ENCODE assay signal across 29 cellular contexts in genomic region chr7:98162758-98163157, GRCh38. TPM values are rescaled to one million over a fixed set of nuclear protein-coding genes. Genes with fewer than 3 reads are reported as not detected.
DNase-seq lines count a peak whose midpoint lies in the region; ATAC-seq, FAIRE-seq and TF ChIP-seq lines count a peak whose summit lies in the region.
"Had no signal": no experiment of that assay in that cellular context is flagged by ENCODE, and none has a peak within 500 bp of the region (broad histone marks: within the 10 kb centered on the region; RNA-seq: fewer than 3 reads in every experiment).

No MANE protein-coding gene starts in this region.

- peaks cover 12% of the 10 kb centered on the region for H3K79me2 ChIP-seq in mammary epithelial cell (ENCODE audit: insufficient read depth, low read length)
- H3K79me2 ChIP-seq in GM12878 (ENCODE audit: control insufficient read depth, insufficient read depth, low read length) = no peaks in the 10 kb centered on the region

- DNase-seq in mammary epithelial cell = peak; percentile 65
- DNase-seq in MCF 10A (ENCODE audit: unreplicated experiment) = no peak
- DNase-seq in NOMO-1 (lab: John Stamatoyannopoulos, UW; ENCODE audit: unreplicated experiment in 2 of 2) = peak; percentile 70 to 90
- peak; percentile 8 for DNase-seq in GM12878 (ENCODE audit: low read depth, low spot score)
- DNase-seq in transverse colon = no peak
- DNase-seq in COR-L47 (lab: John Stamatoyannopoulos, UW) = no peak
- DNase-seq in upper lobe of right lung = no peak
- no peak for DNase-seq in NCI-H82 treated with DMSO at 0.1 percent for 48 hours (lab: John Stamatoyannopoulos, UW; ENCODE audit: unreplicated experiment)
- DNase-seq: 8988T; activated CD8-positive, alpha-beta T cell treated with anti-CD3 and anti-CD28 coated beads, Interleukin-2, amount 10 ng/mL, durations not matched to agents 7 days and 5 days; activated naive CD4-positive, alpha-beta T cell treated with anti-CD3 and anti-CD28 coated beads for 36 hours; activated T-cell treated with anti-CD3 and anti-CD28 coated beads for 4 hours; effector CD4-positive, alpha-beta T cell; erythroblast; GM23248; heart right ventricle; left cardiac atrium; NCI-H1048; NCI-H2029; NCI-H345; NCI-H748 treated with DMSO at 0.1 percent for 48 hours; nucleus accumbens; T-helper 1 cell had no signal

- POLR2A ChIA-PET in MCF 10A (lab: Yijun Ruan, JAX) = interaction anchor here (0.7 to 3.0 kb wide), 3 partner anchors 19 to 29 kb away, joined by 3 to 11 read pairs (median 5); no protein-coding TSS in a partner anchor
- POLR2A ChIA-PET in GM12878 (lab: Charles Lee) = interaction anchor here (1.1 kb wide), 1 partner anchor 40 kb away, joined by 3 read pairs; no protein-coding TSS in a partner anchor

- TF ChIP-seq RAD21 in GM12878 (IDR thresholded peaks at IDR 0.05; ENCODE audit: insufficient read depth, low read depth, low read length) = no peak

- H3K4me1 ChIP-seq in mammary epithelial cell (ENCODE audit: insufficient read depth, low read length) (peaks cover 36% of the 10 kb centered on the region), GM12878 (ENCODE audit: control insufficient read depth, insufficient read depth, low read length) (no peaks in the 10 kb centered on the region), transverse colon (peaks cover 0 to 29% (median 15%) of the 10 kb centered on the region in 4 donors), upper lobe of right lung (peaks cover 5% of the 10 kb centered on the region)
- H3K4me1 ChIP-seq: SJSA1 had no signal

- TF ChIP-seq POLR2A in GM12878 (IDR thresholded peaks at IDR 0.05; ENCODE audit: low read depth, low read length) (no peak), transverse colon (IDR thresholded peaks at IDR 0.05) (no peak)

- H3K4me2 ChIP-seq in mammary epithelial cell (ENCODE audit: insufficient read depth, low read depth, low read length) (peak overlapping the region; percentile 36), GM12878 (ENCODE audit: control insufficient read depth, insufficient read depth) (no peak overlapping the region)
- H3K4me2 ChIP-seq: KMS-11 had no signal

- FAIRE-seq in GM12878 (lab: Jason Lieb, UNC) = peak; percentile 56
- FAIRE-seq: GM19239 had no signal

- H3K36me3 ChIP-seq in mammary epithelial cell (ENCODE audit: insufficient read depth, low read length) = no peaks in the 10 kb centered on the region
- peaks cover 0 to 2% of the 10 kb centered on the region in 2 experiments; a peak in 1 of 4 replicates for H3K36me3 ChIP-seq in GM12878 (ENCODE audit: control insufficient read depth in 2 of 2, insufficient read depth in 2 of 2, low read length in 1 of 2)
- no peaks in the 10 kb centered on the region for H3K36me3 ChIP-seq in transverse colon
- peaks cover 12% of the 10 kb centered on the region for H3K36me3 ChIP-seq in upper lobe of right lung

- H3K9ac ChIP-seq in mammary epithelial cell (ENCODE audit: insufficient read depth, low read length) = no peak overlapping the region
- H3K9ac ChIP-seq in GM12878 (ENCODE audit: control insufficient read depth, insufficient read depth, low read length) = no peak overlapping the region
- H3K9ac ChIP-seq: GM23248, KMS-11 had no signal

- ATAC-seq in GM12878 (peak; percentile 64), upper lobe of right lung (no peak)
- ATAC-seq: activated CD8-positive, alpha-beta T cell treated with anti-CD3 and anti-CD28 coated beads, Interleukin-2, amount 10 ng/mL, durations not matched to agents 7 days and 5 days had no signal

- dilution Hi-C loops in mammary epithelial cell (cut with HindIII; ENCODE audit: low sequenced_read_pairs) = loop anchor here (5.0 kb wide), 2 partner anchors 40 to 140 kb away; no protein-coding TSS in a partner anchor

- H3K27me3 ChIP-seq in mammary epithelial cell (ENCODE audit: insufficient read depth, low read length) (no peaks in the 10 kb centered on the region), GM12878 (replicated peaks in 1 of 2; ENCODE audit: control insufficient read depth in 2 of 2, insufficient read depth in 2 of 2, low read length in 1 of 2) (no peaks in the 10 kb centered on the region), transverse colon (no peaks in the 10 kb centered on the region), upper lobe of right lung (no peaks in the 10 kb centered on the region)
- H3K27me3 ChIP-seq: heart right ventricle, SJSA1 had no signal

- no peak overlapping the region for H3K27ac Mint-ChIP-seq in MCF 10A (ENCODE audit: low read depth, unreplicated experiment)
- H3K27ac Mint-ChIP-seq: activated CD8-positive, alpha-beta T cell treated with anti-CD3 and anti-CD28 coated beads, Interleukin-2, amount 10 ng/mL, durations not matched to agents 7 days and 5 days; activated naive CD4-positive, alpha-beta T cell treated with anti-CD3 and anti-CD28 coated beads for 36 hours had no signal

- no peaks in the 10 kb centered on the region for H3K27me3 Mint-ChIP-seq in MCF 10A (ENCODE audit: insufficient read depth, unreplicated experiment)

- in situ Hi-C loops in mammary epithelial cell (cut with MboI; ENCODE audit: low sequenced_read_pairs in 2 of 2) (loop anchor here (5.0 kb wide), 1 partner anchor 140 kb away; no protein-coding TSS in a partner anchor), GM12878 (cut with MboI) (loop anchor here (5.0 kb wide), 1 partner anchor 140 kb away; no protein-coding TSS in a partner anchor), transverse colon (cut with MboI; ENCODE audit: low pct_ligation_motif_present in 1 of 4, low pct_unique_long_range_greater_than_20kb in 1 of 4, low sequenced_read_pairs in 3 of 4) (loop anchor here in 3 of 4 donors (5.0 to 25.0 kb wide), 3 partner anchors 138 to 150 kb away; no protein-coding TSS in a partner anchor)

- no peaks in the 10 kb centered on the region for H3K9me3 Mint-ChIP-seq in MCF 10A (ENCODE audit: unreplicated experiment)
- H3K9me3 Mint-ChIP-seq: activated naive CD4-positive, alpha-beta T cell treated with anti-CD3 and anti-CD28 coated beads for 36 hours had no signal

- RAD21 ChIA-PET in GM12878 (lab: Charles Lee; ENCODE audit: unreplicated experiment) = interaction anchor here (0.7 to 8.9 kb wide), 4 partner anchors 29 to 140 kb away, joined by 3 to 297 read pairs (median 6); no protein-coding TSS in a partner anchor

- H3K4me3 ChIP-seq in mammary epithelial cell (replicated peaks in 1 of 3; ENCODE audit: insufficient read depth in 1 of 3, low read depth in 2 of 3, low read length in 3 of 3) (no peak overlapping the region), GM12878 (no peak overlapping the region), transverse colon (no peak overlapping the region), upper lobe of right lung (no peak overlapping the region)
- H3K4me3 ChIP-seq: GM23248, heart right ventricle, SJSA1, skin epidermis had no signal

- no peak overlapping the region for H3K4me3 Mint-ChIP-seq in MCF 10A (ENCODE audit: unreplicated experiment)
- H3K4me3 Mint-ChIP-seq: activated CD8-positive, alpha-beta T cell treated with anti-CD3 and anti-CD28 coated beads, Interleukin-2, amount 10 ng/mL, durations not matched to agents 7 days and 5 days; activated naive CD4-positive, alpha-beta T cell treated with anti-CD3 and anti-CD28 coated beads for 36 hours had no signal

- no peaks in the 10 kb centered on the region for H4K20me1 ChIP-seq in mammary epithelial cell (ENCODE audit: insufficient read depth, low read length)
- no peaks in the 10 kb centered on the region for H4K20me1 ChIP-seq in GM12878 (ENCODE audit: control insufficient read depth, insufficient read depth)

- BruUV-seq in mammary epithelial cell (replicated peaks; lab: Mats Ljungman, UMichigan) (no TSS peak), MCF 10A (replicated peaks; lab: Mats Ljungman, UMichigan) (no TSS peak), GM12878 (replicated peaks; lab: Mats Ljungman, UMichigan) (no TSS peak)

- H3K9me3 ChIP-seq in mammary epithelial cell (replicated peaks; ENCODE audit: insufficient read depth, low read length) = no peaks in the 10 kb centered on the region
- H3K9me3 ChIP-seq in GM12878 (replicated peaks; ENCODE audit: control insufficient read depth, insufficient read depth, low read length) = no peaks in the 10 kb centered on the region
- no peaks in the 10 kb centered on the region for H3K9me3 ChIP-seq in transverse colon
- no peaks in the 10 kb centered on the region for H3K9me3 ChIP-seq in upper lobe of right lung
- H3K9me3 ChIP-seq: heart right ventricle, SJSA1 had no signal

- H3K4me1 Mint-ChIP-seq in MCF 10A (ENCODE audit: insufficient read depth, unreplicated experiment) = peaks cover 9% of the 10 kb centered on the region

- peaks cover 14% of the 10 kb centered on the region for H3K36me3 Mint-ChIP-seq in MCF 10A (ENCODE audit: insufficient read depth, unreplicated experiment)

- CTCF ChIA-PET in mammary epithelial cell (lab: Charles Lee; ENCODE audit: low non-redundant PET) (no interaction called here), MCF 10A (lab: Yijun Ruan, JAX) (interaction anchor here (1.6 to 26.1 kb wide), 3 partner anchors 24 to 144 kb away, joined by 5 to 739 read pairs (median 87); partner anchors contain the start of gene LMTK2), GM12878 (lab: Yijun Ruan, JAX) (interaction anchor here (1.1 to 10.0 kb wide), 7 partner anchors 13 to 149 kb away, joined by 4 to 450 read pairs (median 5); no protein-coding TSS in a partner anchor)

- H3K27ac ChIP-seq in mammary epithelial cell (ENCODE audit: insufficient read depth, low read depth, low read length) = no peak overlapping the region
- H3K27ac ChIP-seq in GM12878 (ENCODE audit: control insufficient read depth, insufficient read depth) = no peak overlapping the region
- peak overlapping the region; percentile 7 to 69 (median 48) for H3K27ac ChIP-seq in transverse colon
- H3K27ac ChIP-seq in upper lobe of right lung = no peak overlapping the region
- H3K27ac ChIP-seq: GM23248, heart right ventricle, KMS-11, SJSA1 had no signal

- 18% methylated on average over 3 of the region's 3 CpGs for WGBS in mammary epithelial cell (ENCODE audit: low coverage, missing lambda C conversion rate)
- WGBS in GM12878 (ENCODE audit: insufficient coverage, insufficient replicate concordance, low lambda C conversion rate, missing lambda C conversion rate) = 42% methylated on average over 3 of the region's 3 CpGs
- 71 to 90% methylated on average over 3 of the region's 3 CpGs for WGBS in transverse colon (ENCODE audit: low coverage in 1 of 2), 2 donors

- no peak for TF ChIP-seq CTCF in mammary epithelial cell (conservative IDR thresholded peaks at IDR 0.05 in 1 of 2, IDR thresholded peaks at IDR 0.05 in 1 of 2; ENCODE audit: extremely low read depth in 1 of 2, insufficient read depth in 1 of 2, low read depth in 1 of 2, low read length in 2 of 2)
- TF ChIP-seq CTCF in MCF 10A (IDR thresholded peaks at IDR 0.05; ENCODE audit: unreplicated experiment) = no peak
- no peak for TF ChIP-seq CTCF in GM12878 (IDR thresholded peaks at IDR 0.05 in 2 of 3, conservative IDR thresholded peaks at IDR 0.05 in 1 of 3; ENCODE audit: control insufficient read depth in 2 of 3, extremely low read depth in 1 of 3, insufficient read depth in 1 of 3, low read depth in 3 of 3, low read length in 3 of 3)
- TF ChIP-seq CTCF in transverse colon (IDR thresholded peaks at IDR 0.05) = no peak
- TF ChIP-seq CTCF in upper lobe of right lung (IDR thresholded peaks at IDR 0.05) = no peak

- TF ChIP-seq EP300 in GM12878 (IDR thresholded peaks at IDR 0.05; ENCODE audit: borderline replicate concordance in 1 of 2, control insufficient read depth in 1 of 2, low read depth in 2 of 2, low read length in 2 of 2) = no peak
- TF ChIP-seq EP300 in transverse colon (IDR thresholded peaks at IDR 0.05; ENCODE audit: low read depth) = no peak

- SMC1A ChIA-PET in GM12878 (lab: Charles Lee; ENCODE audit: uncharacterized antibody, unreplicated experiment) = interaction anchor here (0.6 to 7.3 kb wide), 14 partner anchors 17 to 140 kb away, joined by 3 to 82 read pairs (median 4); partner anchors contain the start of gene LMTK2

- no peak overlapping the region for H2AFZ ChIP-seq in mammary epithelial cell (ENCODE audit: low read depth, low read length)
- no peak overlapping the region for H2AFZ ChIP-seq in GM12878 (ENCODE audit: control insufficient read depth, low read depth, low read length)
- H2AFZ ChIP-seq: GM23248 had no signal

- intact Hi-C loops in mammary epithelial cell (cut with micrococcal nuclease) (no loop called here), MCF 10A (cut with micrococcal nuclease) (loop anchor here (10.0 kb wide), 1 partner anchor 288 kb away; the partner anchor contains the start of gene ASNS), GM12878 (cut with micrococcal nuclease; ENCODE audit: unreplicated experiment) (no loop called here), transverse colon (cut with DNase I; ENCODE audit: low total_unique reads) (no loop called here), upper lobe of right lung (cut with DNase I) (loop anchor here (10.0 kb wide), 1 partner anchor 128 kb away; no protein-coding TSS in a partner anchor)

RNA-seq across cellular contexts. Expression of gene BHLHA15, which starts 48.5 kb away (rescaled TPM):
- total RNA-seq in mammary epithelial cell = under 1 TPM in 1 of 2 donors, not detected in 1; 0.61 TPM
- polyA plus RNA-seq in mammary epithelial cell = 0.15 TPM
- polyA minus RNA-seq in mammary epithelial cell = not detected
- 3.2 and 6.0 TPM in 2 replicates for total RNA-seq in MCF 10A (2022)
- total RNA-seq in GM12878 (2013; cell fraction: nucleolus; rRNA removed) = not detected in 2 replicates
- total RNA-seq in GM12878 (2014; rRNA removed) = 4.2 and 5.3 TPM in 2 replicates
- 0.37 and 0.54 TPM in 2 replicates for total RNA-seq in GM12878 (2014; rRNA removed; fragmentation: Illumina TruSeq; extraction: Trizol)
- 2.4 and 3.0 TPM in 2 replicates for total RNA-seq in GM12878 (2021)
- polyA plus RNA-seq in GM12878 (2011; ENCODE audit: low read depth) = 2.1 TPM
- not detected in 2 replicates for polyA plus RNA-seq in GM12878 (2011; rRNA removed)
- polyA plus RNA-seq in GM12878 (2011; cell fraction: cytosol; rRNA removed) = not detected in 2 replicates
- polyA plus RNA-seq in GM12878 (2011; cell fraction: nucleus; rRNA removed) = not detected in 2 replicates
- polyA plus RNA-seq in GM12878 (2012) = 4.3 and 6.3 TPM in 2 replicates
- not detected in 2 replicates for polyA plus RNA-seq in GM12878 (2014; fragmentation: Illumina TruSeq; extraction: Trizol)
- polyA plus RNA-seq in GM12878 (2014; fragmentation: Nextera tagmentation; extraction: Ambion mirVana) = not detected
- 1.9 and 4.9 TPM in 2 replicates for polyA plus RNA-seq in GM12878 (2014; rRNA removed)
- 1 to 10 TPM; 2.0 to 2.9 TPM for polyA plus RNA-seq in GM12878 (2016; fragmentation: Nextera tagmentation; extraction: Ambion mirVana)
- polyA minus RNA-seq in GM12878 (2011; rRNA and poly(A)+ RNA removed) = not detected in 2 replicates
- not detected in 2 replicates for polyA minus RNA-seq in GM12878 (2011; cell fraction: cytosol; rRNA and poly(A)+ RNA removed)
- not detected in 2 replicates for polyA minus RNA-seq in GM12878 (2011; cell fraction: nucleus; rRNA and poly(A)+ RNA removed)
- total RNA-seq in transverse colon = 1 to 10 TPM in 2 of 4 donors, not detected in 2; 2.0 to 7.3 TPM
- 0.81 TPM for total RNA-seq in upper lobe of right lung
- total RNA-seq: activated CD8-positive, alpha-beta T cell treated with anti-CD3 and anti-CD28 coated beads, Interleukin-2, amount 10 ng/mL, durations not matched to agents 7 days and 5 days; GM23248; heart right ventricle; SJSA1; subcutaneous adipose tissue; urinary bladder had no signal
- polyA plus RNA-seq: GM23248, urinary bladder had no signal

RNA-seq across cellular contexts. Expression of gene LMTK2, which starts 56.1 kb away (rescaled TPM):
- 10 to 100 TPM; 15.3 to 18.9 TPM for total RNA-seq in mammary epithelial cell
- polyA plus RNA-seq in mammary epithelial cell = 7.7 TPM
- 22.0 TPM for polyA minus RNA-seq in mammary epithelial cell
- total RNA-seq in MCF 10A (2022) = 16.8 and 21.6 TPM in 2 replicates
- total RNA-seq in GM12878 (2013; cell fraction: nucleolus; rRNA removed) = 12.4 and 13.5 TPM in 2 replicates
- 4.9 and 5.2 TPM in 2 replicates for total RNA-seq in GM12878 (2014; rRNA removed)
- 4.4 and 4.6 TPM in 2 replicates for total RNA-seq in GM12878 (2014; rRNA removed; fragmentation: Illumina TruSeq; extraction: Trizol)
- total RNA-seq in GM12878 (2021) = 7.9 and 8.7 TPM in 2 replicates
- 1.8 TPM for polyA plus RNA-seq in GM12878 (2011; ENCODE audit: low read depth)
- polyA plus RNA-seq in GM12878 (2011; rRNA removed) = 4.0 and 4.6 TPM in 2 replicates
- 4.2 and 4.8 TPM in 2 replicates for polyA plus RNA-seq in GM12878 (2011; cell fraction: cytosol; rRNA removed)
- polyA plus RNA-seq in GM12878 (2011; cell fraction: nucleus; rRNA removed) = 6.7 and 9.7 TPM in 2 replicates
- polyA plus RNA-seq in GM12878 (2012) = 2.6 and 4.1 TPM in 2 replicates
- 4.1 and 4.6 TPM in 2 replicates for polyA plus RNA-seq in GM12878 (2014; fragmentation: Illumina TruSeq; extraction: Trizol)
- polyA plus RNA-seq in GM12878 (2014; fragmentation: Nextera tagmentation; extraction: Ambion mirVana) = 1 to 10 TPM in 1 of 2 experiments, under 1 TPM in 1; 0.68 to 1.1 TPM
- polyA plus RNA-seq in GM12878 (2014; rRNA removed) = 4.7 and 5.0 TPM in 2 replicates
- 1 to 10 TPM; 2.7 to 3.6 TPM for polyA plus RNA-seq in GM12878 (2016; fragmentation: Nextera tagmentation; extraction: Ambion mirVana)
- polyA minus RNA-seq in GM12878 (2011; rRNA and poly(A)+ RNA removed) = 5.9 and 9.8 TPM in 2 replicates
- 6.5 and 6.8 TPM in 2 replicates for polyA minus RNA-seq in GM12878 (2011; cell fraction: cytosol; rRNA and poly(A)+ RNA removed)
- 4.4 and 7.7 TPM in 2 replicates for polyA minus RNA-seq in GM12878 (2011; cell fraction: nucleus; rRNA and poly(A)+ RNA removed)
- 100 to 1,000 TPM in 1 of 4 donors, 10 to 100 TPM in 3; 51.6 to 106 (median 62.2) TPM for total RNA-seq in transverse colon
- total RNA-seq in upper lobe of right lung = 40.8 TPM

Comparison
In these comparisons a context has a peak if more than half of its experiments do, and no peak if none do; other contexts are left out.
1. DNase-seq: peak in mammary epithelial cell (single experiment), NOMO-1 (2 of 2) and GM12878 (single experiment); none in MCF 10A (single experiment), transverse colon (single experiment), COR-L47 (single experiment), upper lobe of right lung (single experiment) and NCI-H82 treated with DMSO at 0.1 percent for 48 hours (single experiment).
2. intact Hi-C loops: an anchor here in MCF 10A (10.0 kb wide) and upper lobe of right lung (10.0 kb wide); none called in mammary epithelial cell, GM12878 and transverse colon.
3. H3K27ac ChIP-seq: peak in transverse colon (4 of 4); none in mammary epithelial cell (single experiment), GM12878 (single experiment) and upper lobe of right lung (single experiment).